ENCODE assay signal across 29 cellular contexts in the genomic region with DNA sequence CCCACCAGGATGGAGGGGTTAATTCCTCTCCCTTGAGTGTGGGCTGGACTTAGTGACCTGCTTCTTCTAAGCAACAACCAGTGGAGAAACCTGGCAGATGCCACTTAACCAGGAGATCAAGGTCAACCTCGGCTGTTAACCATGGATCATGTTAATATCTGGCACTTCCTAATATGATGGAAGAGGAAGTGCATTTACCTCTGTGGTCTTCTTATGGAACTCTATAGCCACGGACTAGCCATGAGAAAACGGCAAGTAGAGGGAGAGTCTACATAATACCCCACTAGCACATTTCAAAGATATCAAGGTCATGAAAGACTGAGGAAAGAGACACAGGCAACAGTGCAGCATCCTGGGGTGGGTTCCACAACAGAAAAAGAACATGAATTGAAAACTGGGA. TPM values are rescaled to one million over a fixed set of nuclear protein-coding genes. Genes with fewer than 3 reads are reported as not detected.
DNase-seq lines count a peak whose midpoint lies in the region; ATAC-seq lines count a peak whose summit lies in the region.
"Had no signal": no experiment of that assay in that cellular context is flagged by ENCODE, and none has a peak within 500 bp of the region (broad histone marks: within the 10 kb centered on the region; RNA-seq: fewer than 3 reads in every experiment).

No MANE protein-coding gene starts in this region.

- H3K9me3 Mint-ChIP-seq in activated T-helper 17 cell treated with anti-CD3 and anti-CD28 coated beads, Interleukin-2, amount 50 U/mL, for 72 hours, result no peaks in the 10 kb centered on the region
- H3K9me3 Mint-ChIP-seq: central memory CD8-positive, alpha-beta T cell had no signal

- DNase-seq in CD1c-positive myeloid dendritic cell (ENCODE audit: extremely low spot score) (peak; percentile 11), pons (ENCODE audit: low spot score) (no peak), cortex of kidney (lab: John Stamatoyannopoulos, UW) (no peak), iPS-NIHi7 (ENCODE audit: extremely low spot score) (no peak)
- DNase-seq: ACHN; activated CD4-positive, alpha-beta T cell treated with anti-CD3 and anti-CD28 coated beads, Interleukin-2, amount 50 U/mL, for 4 hours; dermis blood vessel endothelial cell; DMS79; GDM1; H9; KBM-7; MG63; NCI-H1417; NCI-H2081 treated with DMSO at 0.1 percent for 48 hours; NCI-H345; right lobe of liver; stimulated activated CD4-positive, alpha-beta T cell treated with anti-CD3 and anti-CD28 coated beads, Interleukin-4, amount 100 ng/mL, for 4 hours; stimulated activated naive CD8-positive, alpha-beta T cell treated with anti-CD3 and anti-CD28 coated beads, Interleukin-15, Interleukin-2, amounts not matched to agents 100 U/mL and 50 U/mL, for 24 hours; T1000 had no signal

- no peak overlapping the region for H3K4me3 Mint-ChIP-seq in activated T-helper 17 cell treated with anti-CD3 and anti-CD28 coated beads, Interleukin-2, amount 50 U/mL, for 72 hours
- H3K4me3 Mint-ChIP-seq: activated naive CD8-positive, alpha-beta T cell; central memory CD8-positive, alpha-beta T cell; H9; neural progenitor cell; WTC11 had no signal

- peak overlapping the region; percentile 3 for H3K27ac ChIP-seq in layer of hippocampus (ENCODE audit: low read depth, low read length)
- H3K27ac ChIP-seq: ascending aorta, lower lobe of right lung, neural progenitor cell, right lobe of liver had no signal

- no peaks in the 10 kb centered on the region for H3K9me3 ChIP-seq in skeletal muscle satellite cell (replicated peaks; ENCODE audit: low read length)
- H3K9me3 ChIP-seq: ascending aorta, lower lobe of right lung, MG63, mucosa of descending colon, right lobe of liver had no signal

- peaks cover 21% of the 10 kb centered on the region for H3K36me3 ChIP-seq in skeletal muscle satellite cell (ENCODE audit: insufficient read depth, low read length)
- H3K36me3 ChIP-seq: ascending aorta, lower lobe of right lung, right lobe of liver had no signal

- peaks cover 24% of the 10 kb centered on the region for H3K36me3 Mint-ChIP-seq in activated T-helper 17 cell treated with anti-CD3 and anti-CD28 coated beads, Interleukin-2, amount 50 U/mL, for 72 hours (ENCODE audit: low read depth)

- H3K4me2 ChIP-seq in skeletal muscle satellite cell (ENCODE audit: low read length), result no peak overlapping the region
- H3K4me2 ChIP-seq: neural progenitor cell had no signal

- H3K27me3 Mint-ChIP-seq in activated T-helper 17 cell treated with anti-CD3 and anti-CD28 coated beads, Interleukin-2, amount 50 U/mL, for 72 hours, result no peaks in the 10 kb centered on the region
- H3K27me3 Mint-ChIP-seq: activated naive CD8-positive, alpha-beta T cell; central memory CD8-positive, alpha-beta T cell had no signal

- peaks cover 41% of the 10 kb centered on the region for H3K4me1 ChIP-seq in skeletal muscle satellite cell (ENCODE audit: control insufficient read depth, insufficient read depth, low read length)
- H3K4me1 ChIP-seq: neural progenitor cell had no signal

- no peak overlapping the region for H3K4me3 ChIP-seq in skeletal muscle satellite cell (ENCODE audit: low read length)
- H3K4me3 ChIP-seq: ascending aorta, lower lobe of right lung, MG63, mucosa of descending colon, neural progenitor cell, right lobe of liver had no signal

- peak overlapping the region; percentile 28 for H3K27ac Mint-ChIP-seq in activated T-helper 17 cell treated with anti-CD3 and anti-CD28 coated beads, Interleukin-2, amount 50 U/mL, for 72 hours
- H3K27ac Mint-ChIP-seq: activated naive CD8-positive, alpha-beta T cell; H9; neural progenitor cell; WTC11 had no signal

- peak overlapping the region; percentile 21 for H3K9ac ChIP-seq in skeletal muscle satellite cell (ENCODE audit: low read depth, low read length)
- H3K9ac ChIP-seq: neural progenitor cell had no signal

- ATAC-seq in activated T-helper 17 cell treated with anti-CD3 and anti-CD28 coated beads, Interleukin-2, amount 50 U/mL, for 72 hours (replicated peaks), result no peak
- ATAC-seq: lower lobe of right lung; mucosa of descending colon; right lobe of liver; stimulated activated naive CD8-positive, alpha-beta T cell treated with anti-CD3 and anti-CD28 coated beads, Interleukin-15, Interleukin-2, amounts not matched to agents 100 U/mL and 50 U/mL, for 24 hours; WTC11 had no signal

- H3K4me1 Mint-ChIP-seq in activated T-helper 17 cell treated with anti-CD3 and anti-CD28 coated beads, Interleukin-2, amount 50 U/mL, for 72 hours, result peaks cover 45% of the 10 kb centered on the region

- H3K27me3 ChIP-seq in layer of hippocampus (ENCODE audit: control insufficient read depth, insufficient read depth, low read length) (no peaks in the 10 kb centered on the region), skeletal muscle satellite cell (ENCODE audit: control insufficient read depth, insufficient read depth, low read length) (no peaks in the 10 kb centered on the region)
- H3K27me3 ChIP-seq: ascending aorta, MG63, neural progenitor cell, right lobe of liver had no signal

RNA-seq across cellular contexts. Expression of a gene that starts 31.4 kb away (rescaled TPM):
- total RNA-seq in activated T-helper 17 cell treated with anti-CD3 and anti-CD28 coated beads, Interleukin-2, amount 50 U/mL, for 72 hours, result 10 to 100 TPM; 31.3 to 51.8 TPM
- total RNA-seq in skeletal muscle satellite cell (2012; rRNA removed), result 10.9 and 12.2 TPM in 2 replicates
